26 cellular contexts compared by ENCODE assay signal in the genomic region with DNA sequence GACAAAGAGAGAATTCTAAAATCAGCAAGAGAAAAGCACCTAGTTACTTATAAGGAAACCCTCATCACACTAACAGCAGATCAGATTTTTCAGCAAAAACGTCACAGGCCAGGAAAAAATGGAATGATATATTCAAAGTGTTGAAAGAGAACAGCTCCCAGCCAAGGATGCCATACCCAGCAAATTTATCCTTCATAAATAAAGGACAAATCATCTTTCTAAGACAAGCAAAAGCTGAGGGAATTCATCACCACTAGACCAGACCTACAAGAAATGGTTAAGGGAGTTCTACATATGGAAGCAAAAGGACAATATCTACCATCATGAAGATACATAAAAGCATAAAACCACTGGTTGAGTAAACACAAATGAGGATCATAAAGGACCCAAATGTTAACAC.
"Had no signal": no experiment of that assay in that cellular context is flagged by ENCODE, and none has a peak within 500 bp of the region (broad histone marks: within the 10 kb centered on the region; RNA-seq: fewer than 3 reads in every experiment).

No MANE protein-coding gene starts in this region.

- H3K27ac ChIP-seq: colonic mucosa, coronary artery, dorsolateral prefrontal cortex, epithelial cell of prostate, esophagus muscularis mucosa, esophagus squamous epithelium, foreskin keratinocyte, gastrocnemius medialis, gastroesophageal sphincter, heart left ventricle, heart right ventricle had no signal

- FAIRE-seq: endometrium, endothelial cell of umbilical vein had no signal

- H3K27me3 ChIP-seq: colonic mucosa, dorsolateral prefrontal cortex, esophagus muscularis mucosa, esophagus squamous epithelium, foreskin keratinocyte, gastrocnemius medialis, gastroesophageal sphincter, heart left ventricle, heart right ventricle had no signal

- H3K36me3 ChIP-seq: colonic mucosa, gastrocnemius medialis had no signal

- DNase-seq: colonic mucosa; cortex of kidney; dermis blood vessel endothelial cell; dorsolateral prefrontal cortex; effector CD4-positive, alpha-beta T cell; effector CD8-positive, alpha-beta T cell; effector memory CD4-positive, alpha-beta T cell; effector memory CD8-positive, alpha-beta T cell; endodermal cell; erythroblast; esophagus squamous epithelium; foreskin fibroblast; foreskin keratinocyte; foreskin melanocyte; gastrocnemius medialis; glutamatergic neuron; head of caudate nucleus; heart left ventricle; heart right ventricle had no signal

- H3K9me3 ChIP-seq: colonic mucosa, esophagus muscularis mucosa, esophagus squamous epithelium, gastrocnemius medialis had no signal

- H3K4me3 ChIP-seq: colonic mucosa, coronary artery, dorsolateral prefrontal cortex, esophagus muscularis mucosa, esophagus squamous epithelium, gastrocnemius medialis, gastroesophageal sphincter, heart left ventricle, heart right ventricle had no signal

- ATAC-seq: effector memory CD8-positive, alpha-beta T cell; esophagus mucosa; foreskin keratinocyte; gastrocnemius medialis; gastroesophageal sphincter; heart left ventricle; heart right ventricle had no signal

- H3K4me1 ChIP-seq: colonic mucosa, esophagus muscularis mucosa, esophagus squamous epithelium, foreskin keratinocyte, gastrocnemius medialis, gastroesophageal sphincter, heart left ventricle, heart right ventricle had no signal
